Comparison of ENCODE assay signal across 8 cellular contexts in genomic region chr22:42856179-42856864, GRCh38. TPM values are rescaled to one million over a fixed set of nuclear protein-coding genes. Genes with fewer than 3 reads are reported as not detected.
DNase-seq lines count a peak whose midpoint lies in the region; ATAC-seq, FAIRE-seq and TF ChIP-seq lines count a peak whose summit lies in the region.

No MANE protein-coding gene starts in this region.

- H3K27me3 ChIP-seq in NT2/D1 (ENCODE audit: insufficient read depth, insufficient read length) = peaks cover 12% of the 10 kb centered on the region
- H3K27me3 ChIP-seq in trophoblast cell (ENCODE audit: insufficient read depth, low read length) = no peaks in the 10 kb centered on the region
- no peaks in the 10 kb centered on the region for H3K27me3 ChIP-seq in upper lobe of right lung

- ATAC-seq in activated T-helper 17 cell treated with anti-CD3 and anti-CD28 coated beads, Interleukin-2, amount 50 U/mL, for 72 hours (replicated peaks) = peak; percentile 53
- peak; percentile 50 for ATAC-seq in upper lobe of right lung

- H3K9me3 ChIP-seq in NT2/D1 (ENCODE audit: insufficient read depth, low read length) (peaks cover 8% of the 10 kb centered on the region; the same call in 1 of the 2 replicates), trophoblast cell (ENCODE audit: insufficient read depth, low read depth, low read length) (peaks cover 2% of the 10 kb centered on the region), upper lobe of right lung (no peaks in the 10 kb centered on the region)

- FAIRE-seq in frontal cortex (lab: Jason Lieb, UNC) = no peak

- peak overlapping the region; percentile 83 for H2AFZ ChIP-seq in trophoblast cell (ENCODE audit: insufficient read depth, low read length, poor library complexity)

- WGBS in trophoblast cell (ENCODE audit: extremely low coverage, insufficient coverage, insufficient read length) = no CpG with 5 or more reads among the region's 44 CpGs

- H3K4me3 Mint-ChIP-seq in HFFc6 = peak overlapping the region; percentile 94
- peak overlapping the region; percentile 94 for H3K4me3 Mint-ChIP-seq in activated T-helper 17 cell treated with anti-CD3 and anti-CD28 coated beads, Interleukin-2, amount 50 U/mL, for 72 hours

- H4K12ac ChIP-seq in trophoblast cell (ENCODE audit: low read depth, low read length) = peak overlapping the region; percentile 89

- intact Hi-C loops in upper lobe of right lung (cut with DNase I) = no loop called here

- H3K4me2 ChIP-seq in trophoblast cell (ENCODE audit: low read length) = peak overlapping the region; percentile 77

- peak overlapping the region; percentile 87 for H3K18ac ChIP-seq in trophoblast cell (ENCODE audit: low read length)

- peak overlapping the region; percentile 86 for H3K9ac ChIP-seq in NT2/D1 (ENCODE audit: insufficient read length, low read depth)
- peak overlapping the region; percentile 86 for H3K9ac ChIP-seq in trophoblast cell (ENCODE audit: low read length)

- peak overlapping the region; percentile 84 for H3K4ac ChIP-seq in trophoblast cell (ENCODE audit: low read depth, low read length)

- no peak for TF ChIP-seq CTCF in HFFc6 (IDR thresholded peaks at IDR 0.05)
- TF ChIP-seq CTCF in upper lobe of right lung (IDR thresholded peaks at IDR 0.05) = no peak

- no peaks in the 10 kb centered on the region for H3K4me1 ChIP-seq in NT2/D1 (ENCODE audit: insufficient read depth, insufficient read length)
- H3K4me1 ChIP-seq in trophoblast cell (ENCODE audit: control insufficient read depth in 1 of 2, insufficient read depth in 2 of 2, low read length in 2 of 2) = peaks cover 0 to 2% of the 10 kb centered on the region in 2 experiments
- H3K4me1 ChIP-seq in upper lobe of right lung = peaks cover 21% of the 10 kb centered on the region

- peak; percentile 23 for DNase-seq in G401 (ENCODE audit: low spot score)
- no peak for DNase-seq in HFFc6
- no peak for DNase-seq in NT2/D1 (ENCODE audit: low read depth, low spot score)
- DNase-seq in frontal cortex (ENCODE audit: low spot score in 2 of 2) = peak; percentile 51 to 72
- DNase-seq in trophoblast cell = peak; percentile 66 to 69
- DNase-seq in upper lobe of right lung = peak; percentile 85
- DNase-seq in NCI-H345 treated with DMSO at 0.1 percent for 48 hours (lab: John Stamatoyannopoulos, UW; ENCODE audit: unreplicated experiment) = no peak

- H3K27me3 Mint-ChIP-seq in HFFc6 (ENCODE audit: insufficient read depth) = peaks cover 6% of the 10 kb centered on the region
- no peaks in the 10 kb centered on the region for H3K27me3 Mint-ChIP-seq in activated T-helper 17 cell treated with anti-CD3 and anti-CD28 coated beads, Interleukin-2, amount 50 U/mL, for 72 hours

- peaks cover 11% of the 10 kb centered on the region for H3K79me1 ChIP-seq in trophoblast cell (ENCODE audit: low read length)

- peak overlapping the region; percentile 77 for H2BK5ac ChIP-seq in trophoblast cell (ENCODE audit: low read depth, low read length, poor library complexity)

- H2BK120ac ChIP-seq in trophoblast cell (ENCODE audit: insufficient read depth, low read length, poor library complexity) = peak overlapping the region; percentile 78

- H3K36me3 ChIP-seq in NT2/D1 (ENCODE audit: insufficient read depth, insufficient read length, low read length) (peaks cover 6% of the 10 kb centered on the region), trophoblast cell (ENCODE audit: control insufficient read depth in 1 of 2, insufficient read depth in 2 of 2, low read length in 2 of 2) (no peaks in the 10 kb centered on the region), upper lobe of right lung (no peaks in the 10 kb centered on the region)

- no peak overlapping the region for H2BK12ac ChIP-seq in trophoblast cell (ENCODE audit: low read length)

- peak overlapping the region; percentile 96 for H3K14ac ChIP-seq in trophoblast cell (ENCODE audit: low read length)

- no peak overlapping the region for H3K23ac ChIP-seq in trophoblast cell (ENCODE audit: low read length)

- peak overlapping the region; percentile 68 for H2AK5ac ChIP-seq in trophoblast cell (ENCODE audit: low read length)

- peaks cover 4% of the 10 kb centered on the region for H3K79me2 ChIP-seq in trophoblast cell (ENCODE audit: control insufficient read depth, insufficient read depth, low read length, poor library complexity)

- peaks cover 23% of the 10 kb centered on the region; the same call in 1 of the 2 replicates for H3K36me3 Mint-ChIP-seq in HFFc6 (ENCODE audit: low read depth)
- H3K36me3 Mint-ChIP-seq in activated T-helper 17 cell treated with anti-CD3 and anti-CD28 coated beads, Interleukin-2, amount 50 U/mL, for 72 hours (ENCODE audit: low read depth) = peaks cover 6% of the 10 kb centered on the region

- peak overlapping the region; percentile 91 for H4K91ac ChIP-seq in trophoblast cell (ENCODE audit: low read depth, low read length)

- H3K4me1 Mint-ChIP-seq in HFFc6 (ENCODE audit: low read depth) = peaks cover 16% of the 10 kb centered on the region
- H3K4me1 Mint-ChIP-seq in activated T-helper 17 cell treated with anti-CD3 and anti-CD28 coated beads, Interleukin-2, amount 50 U/mL, for 72 hours = peaks cover under 1% of the 10 kb centered on the region

- in situ Hi-C loops in G401 (cut with HindIII; ENCODE audit: low sequenced_read_pairs) = no loop called here

- H4K8ac ChIP-seq in trophoblast cell (ENCODE audit: low read depth, low read length) = peak overlapping the region; percentile 86

- H3K27ac ChIP-seq in trophoblast cell (ENCODE audit: low read depth, low read length) (peak overlapping the region; percentile 91), upper lobe of right lung (peak overlapping the region; percentile 94)

- H3K9me3 Mint-ChIP-seq in HFFc6 = no peaks in the 10 kb centered on the region
- no peaks in the 10 kb centered on the region for H3K9me3 Mint-ChIP-seq in activated T-helper 17 cell treated with anti-CD3 and anti-CD28 coated beads, Interleukin-2, amount 50 U/mL, for 72 hours

- H3K27ac Mint-ChIP-seq in HFFc6 = peak overlapping the region; percentile 94
- peak overlapping the region; percentile 97 for H3K27ac Mint-ChIP-seq in activated T-helper 17 cell treated with anti-CD3 and anti-CD28 coated beads, Interleukin-2, amount 50 U/mL, for 72 hours

- H3K4me3 ChIP-seq in NT2/D1 (ENCODE audit: insufficient read length, low read depth) (peak overlapping the region; percentile 66), trophoblast cell (ENCODE audit: low read depth, low read length) (peak overlapping the region; percentile 92), upper lobe of right lung (peak overlapping the region; percentile 82)

RNA-seq across cellular contexts. Expression of gene ARFGAP3, which starts 0.8 kb away (rescaled TPM):
- 15.1 and 20.5 TPM in 2 replicates for total RNA-seq in G401 (2014; rRNA removed; shearing (Covaris generic))
- total RNA-seq in HFFc6 (2021; fragmentation: NEBNext Ultra II Directional; extraction: Animal tissue kit (Norgen Biotek cat#: 25700)) = 10 to 100 TPM; 62.6 to 77.7 (median 66.8) TPM
- total RNA-seq in activated T-helper 17 cell treated with anti-CD3 and anti-CD28 coated beads, Interleukin-2, amount 50 U/mL, for 72 hours = 10 to 100 TPM; 32.0 to 32.8 TPM
- 84.8 TPM for total RNA-seq in frontal cortex
- polyA plus RNA-seq in trophoblast cell (2013) = 35.4 and 35.7 TPM in 2 replicates
- 53.7 TPM for total RNA-seq in upper lobe of right lung

Comparison
In these comparisons a context has a peak if more than half of its experiments do, and no peak if none do; other contexts are left out.
1. DNase-seq: peak in G401 (single experiment), frontal cortex (2 of 2), trophoblast cell (2 of 2) and upper lobe of right lung (single experiment); none in HFFc6 (single experiment), NT2/D1 (single experiment) and NCI-H345 treated with DMSO at 0.1 percent for 48 hours (single experiment).
2. Peak in every context shown above with its lines, with median percentiles within 50 percentile points of each other: H3K4me3 ChIP-seq.